ENCODE assay signal across 1 cellular context in the genomic region with DNA sequence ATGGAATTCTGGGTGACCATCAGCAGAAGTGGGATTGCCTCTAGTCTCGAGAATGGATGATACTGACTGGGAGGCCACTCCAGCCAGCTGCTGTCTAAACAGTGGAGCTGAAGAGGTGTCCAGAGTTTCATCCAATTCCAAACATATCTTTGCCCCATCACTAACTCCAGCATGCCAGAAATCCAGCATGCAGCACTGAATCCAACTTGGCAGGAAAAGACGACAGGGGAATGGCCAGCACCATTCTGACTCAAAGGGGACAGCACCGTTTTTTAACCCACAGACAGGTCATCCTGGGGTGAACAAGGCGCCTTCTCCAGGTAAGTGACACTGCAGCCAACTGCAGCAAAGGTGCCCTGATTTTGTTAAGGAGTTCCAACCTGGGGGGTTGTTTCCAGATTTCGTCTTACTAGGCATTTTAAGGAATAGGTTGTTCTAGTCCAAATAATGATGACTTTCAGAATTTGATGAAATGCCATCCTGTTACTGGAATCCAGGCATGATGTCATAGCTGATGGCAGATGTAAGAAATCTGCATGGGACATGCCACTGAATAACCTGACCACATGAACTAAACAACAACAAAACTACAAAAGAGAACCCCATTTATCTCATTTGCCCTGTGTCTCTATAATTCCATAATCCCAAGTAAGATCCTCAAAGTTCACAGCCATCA.
TF ChIP-seq lines count a peak whose summit lies in the region.

No MANE protein-coding gene starts in this region.

TF ChIP-seq in WTC11, 78 proteins besides CTCF, POLR2A, EP300 and RAD21 (continued from another document):
- TF ChIP-seq, protein P1, sequence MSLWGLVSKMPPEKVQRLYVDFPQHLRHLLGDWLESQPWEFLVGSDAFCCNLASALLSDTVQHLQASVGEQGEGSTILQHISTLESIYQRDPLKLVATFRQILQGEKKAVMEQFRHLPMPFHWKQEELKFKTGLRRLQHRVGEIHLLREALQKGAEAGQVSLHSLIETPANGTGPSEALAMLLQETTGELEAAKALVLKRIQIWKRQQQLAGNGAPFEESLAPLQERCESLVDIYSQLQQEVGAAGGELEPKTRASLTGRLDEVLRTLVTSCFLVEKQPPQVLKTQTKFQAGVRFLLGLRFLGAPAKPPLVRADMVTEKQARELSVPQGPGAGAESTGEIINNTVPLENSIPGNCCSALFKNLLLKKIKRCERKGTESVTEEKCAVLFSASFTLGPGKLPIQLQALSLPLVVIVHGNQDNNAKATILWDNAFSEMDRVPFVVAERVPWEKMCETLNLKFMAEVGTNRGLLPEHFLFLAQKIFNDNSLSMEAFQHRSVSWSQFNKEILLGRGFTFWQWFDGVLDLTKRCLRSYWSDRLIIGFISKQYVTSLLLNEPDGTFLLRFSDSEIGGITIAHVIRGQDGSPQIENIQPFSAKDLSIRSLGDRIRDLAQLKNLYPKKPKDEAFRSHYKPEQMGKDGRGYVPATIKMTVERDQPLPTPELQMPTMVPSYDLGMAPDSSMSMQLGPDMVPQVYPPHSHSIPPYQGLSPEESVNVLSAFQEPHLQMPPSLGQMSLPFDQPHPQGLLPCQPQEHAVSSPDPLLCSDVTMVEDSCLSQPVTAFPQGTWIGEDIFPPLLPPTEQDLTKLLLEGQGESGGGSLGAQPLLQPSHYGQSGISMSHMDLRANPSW (CRISPR knock-in tag; conservative IDR thresholded peaks at IDR 0.05; ENCODE audit: low read depth) = no peak
- TF ChIP-seq CREM (CRISPR knock-in tag; IDR thresholded peaks at IDR 0.05) = no peak
- TF ChIP-seq, protein P2, sequence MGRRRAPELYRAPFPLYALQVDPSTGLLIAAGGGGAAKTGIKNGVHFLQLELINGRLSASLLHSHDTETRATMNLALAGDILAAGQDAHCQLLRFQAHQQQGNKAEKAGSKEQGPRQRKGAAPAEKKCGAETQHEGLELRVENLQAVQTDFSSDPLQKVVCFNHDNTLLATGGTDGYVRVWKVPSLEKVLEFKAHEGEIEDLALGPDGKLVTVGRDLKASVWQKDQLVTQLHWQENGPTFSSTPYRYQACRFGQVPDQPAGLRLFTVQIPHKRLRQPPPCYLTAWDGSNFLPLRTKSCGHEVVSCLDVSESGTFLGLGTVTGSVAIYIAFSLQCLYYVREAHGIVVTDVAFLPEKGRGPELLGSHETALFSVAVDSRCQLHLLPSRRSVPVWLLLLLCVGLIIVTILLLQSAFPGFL (CRISPR knock-in tag; IDR thresholded peaks at IDR 0.05; ENCODE audit: borderline replicate concordance) = no peak
